In genomic region chr2:37287966-37288365, GRCh38 we compare ENCODE assay signal across 11 cellular contexts. TPM values are rescaled to one million over a fixed set of nuclear protein-coding genes. Genes with fewer than 3 reads are reported as not detected.
DNase-seq lines count a peak whose midpoint lies in the region; TF ChIP-seq lines count a peak whose summit lies in the region.
"Had no signal": no experiment of that assay in that cellular context is flagged by ENCODE, and none has a peak within 500 bp of the region (broad histone marks: within the 10 kb centered on the region; RNA-seq: fewer than 3 reads in every experiment).

No MANE protein-coding gene starts in this region.

- no peak overlapping the region for H2AFZ ChIP-seq in neural cell (ENCODE audit: low read depth, low read length)

- no peaks in the 10 kb centered on the region for H3F3A ChIP-seq in neural cell (ENCODE audit: insufficient read depth, low read length, poor library complexity, severe bottlenecking)

- H3K36me3 Mint-ChIP-seq in activated CD4-positive, alpha-beta memory T cell treated with anti-CD3 and anti-CD28 coated beads, Interleukin-2, amount 10 ng/mL, durations not matched to agents 7 days and 5 days (ENCODE audit: low read depth): peaks cover 4% of the 10 kb centered on the region

- TF ChIP-seq CTCF in neural cell (IDR thresholded peaks at IDR 0.05; ENCODE audit: poor library complexity, severe bottlenecking) (peak; percentile 43), dorsolateral prefrontal cortex (IDR thresholded peaks at IDR 0.05 in 54 of 56, conservative IDR thresholded peaks at IDR 0.05 in 2 of 56; ENCODE audit: low read depth in 1 of 56, partially characterized antibody in 56 of 56) (peak in 2 of 56 donors; percentile 9 to 13)

- no peak overlapping the region for H3K27ac Mint-ChIP-seq in activated CD4-positive, alpha-beta memory T cell treated with anti-CD3 and anti-CD28 coated beads, Interleukin-2, amount 10 ng/mL, durations not matched to agents 7 days and 5 days

- peak; percentile 17 for DNase-seq in NCI-H748 (lab: John Stamatoyannopoulos, UW; ENCODE audit: unreplicated experiment)
- no peak for DNase-seq in NCI-H748 treated with DMSO at 0.1 percent for 48 hours (lab: John Stamatoyannopoulos, UW)
- peak; percentile 18 for DNase-seq in activated CD4-positive, alpha-beta memory T cell treated with anti-CD3 and anti-CD28 coated beads, Interleukin-2, amount 10 ng/mL, durations not matched to agents 7 days and 5 days
- DNase-seq in C1 segment of cervical spinal cord (lab: John Stamatoyannopoulos, UW): no peak
- no peak for DNase-seq in effector CD4-positive, alpha-beta T cell
- DNase-seq in dorsolateral prefrontal cortex: no peak
- DNase-seq: brain microvascular endothelial cell, tibial artery had no signal

- H3K4me3 Mint-ChIP-seq in activated CD4-positive, alpha-beta memory T cell treated with anti-CD3 and anti-CD28 coated beads, Interleukin-2, amount 10 ng/mL, durations not matched to agents 7 days and 5 days: no peak overlapping the region
- H3K4me3 Mint-ChIP-seq: CD4-positive, alpha-beta memory T cell had no signal

- intact Hi-C loops in dorsolateral prefrontal cortex (cut with DNase I): no loop called here

- H3K4me3 ChIP-seq in neural cell (ENCODE audit: low read length) (no peak overlapping the region), dorsolateral prefrontal cortex (no peak overlapping the region)
- H3K4me3 ChIP-seq: tibial artery had no signal

- no peaks in the 10 kb centered on the region for H3K9me3 Mint-ChIP-seq in activated CD4-positive, alpha-beta memory T cell treated with anti-CD3 and anti-CD28 coated beads, Interleukin-2, amount 10 ng/mL, durations not matched to agents 7 days and 5 days
- H3K9me3 Mint-ChIP-seq: CD4-positive, alpha-beta memory T cell had no signal

- TF ChIP-seq EP300 in Ishikawa (IDR thresholded peaks at IDR 0.05; ENCODE audit: borderline replicate concordance) (no peak), neural cell (conservative IDR thresholded peaks at IDR 0.05; ENCODE audit: poor library complexity, severe bottlenecking) (no peak)

- H3K27me3 Mint-ChIP-seq in activated CD4-positive, alpha-beta memory T cell treated with anti-CD3 and anti-CD28 coated beads, Interleukin-2, amount 10 ng/mL, durations not matched to agents 7 days and 5 days: no peaks in the 10 kb centered on the region
- H3K27me3 Mint-ChIP-seq: CD4-positive, alpha-beta memory T cell had no signal

- H3K27me3 ChIP-seq in neural cell (ENCODE audit: insufficient read depth, low read depth, low read length) (no peaks in the 10 kb centered on the region), dorsolateral prefrontal cortex (no peaks in the 10 kb centered on the region)
- H3K27me3 ChIP-seq: brain microvascular endothelial cell, tibial artery had no signal

- H3K9me3 ChIP-seq in neural cell (ENCODE audit: low read length): no peaks in the 10 kb centered on the region
- H3K9me3 ChIP-seq: tibial artery had no signal

- H3K9me2 ChIP-seq in neural cell (ENCODE audit: insufficient read depth, low read length): no peaks in the 10 kb centered on the region

- H4K20me1 ChIP-seq in neural cell (ENCODE audit: insufficient read depth): no peaks in the 10 kb centered on the region

- no peak overlapping the region for H3K4me2 ChIP-seq in neural cell (ENCODE audit: low read length)

- H3K27ac ChIP-seq in neural cell (ENCODE audit: low read length): no peak overlapping the region
- no peak overlapping the region for H3K27ac ChIP-seq in dorsolateral prefrontal cortex
- H3K27ac ChIP-seq: brain microvascular endothelial cell, tibial artery had no signal

- POLR2A ChIA-PET in activated CD4-positive, alpha-beta memory T cell treated with anti-CD3 and anti-CD28 coated beads, Interleukin-2, amount 10 ng/mL, durations not matched to agents 7 days and 5 days (lab: Charles Lee): no interaction called here

- no peak overlapping the region for H3K9ac ChIP-seq in neural cell (ENCODE audit: low read length)

- H3K79me2 ChIP-seq in neural cell (replicated peaks; ENCODE audit: insufficient read depth, low read length): no peaks in the 10 kb centered on the region

- no peaks in the 10 kb centered on the region for H3K36me3 ChIP-seq in neural cell (ENCODE audit: insufficient read depth, low read length)

- TF ChIP-seq RAD21 in Ishikawa (IDR thresholded peaks at IDR 0.05; ENCODE audit: low read depth) (peak; percentile 46), neural cell (conservative IDR thresholded peaks at IDR 0.05) (peak; percentile 60)

- no peaks in the 10 kb centered on the region for H3K4me1 Mint-ChIP-seq in activated CD4-positive, alpha-beta memory T cell treated with anti-CD3 and anti-CD28 coated beads, Interleukin-2, amount 10 ng/mL, durations not matched to agents 7 days and 5 days
- H3K4me1 Mint-ChIP-seq: CD4-positive, alpha-beta memory T cell had no signal

- CTCF ChIA-PET in activated CD4-positive, alpha-beta memory T cell treated with anti-CD3 and anti-CD28 coated beads, Interleukin-2, amount 10 ng/mL, durations not matched to agents 7 days and 5 days (lab: Charles Lee): interaction anchor here (0.6 to 1.1 kb wide), 2 partner anchors 20 to 382 kb away, joined by 3 read pairs; no protein-coding TSS in a partner anchor

TF ChIP-seq in Ishikawa, 13 proteins besides CTCF, POLR2A, EP300 and RAD21 (continues in another document):
- TF ChIP-seq USF1 (IDR thresholded peaks at IDR 0.05) (no peak), CEBPB (IDR thresholded peaks at IDR 0.05) (no peak), CREB1 (IDR thresholded peaks at IDR 0.05; ENCODE audit: low read depth) (no peak), FOXM1 (IDR thresholded peaks at IDR 0.05; ENCODE audit: borderline replicate concordance, low read depth) (no peak)

TF ChIP-seq in neural cell, 6 proteins besides CTCF, POLR2A, EP300 and RAD21:
- TF ChIP-seq SMC3 (conservative IDR thresholded peaks at IDR 0.05; ENCODE audit: poor library complexity) (peak; percentile 55), POLR2AphosphoS5 (IDR thresholded peaks at IDR 0.05) (no peak)

RNA-seq across cellular contexts. Expression of gene PRKD3, which starts 36.7 kb away (rescaled TPM):
- 10 to 100 TPM; 19.3 to 20.6 TPM for total RNA-seq in activated CD4-positive, alpha-beta memory T cell treated with anti-CD3 and anti-CD28 coated beads, Interleukin-2, amount 10 ng/mL, durations not matched to agents 7 days and 5 days
- polyA plus RNA-seq in neural cell: 2.2 and 5.9 TPM in 2 replicates
- polyA minus RNA-seq in neural cell: 8.5 and 9.0 TPM in 2 replicates
- 10 to 100 TPM in 112 of 120 experiments, 1 to 10 TPM in 8; 7.8 to 37.9 (median 16.4) TPM for total RNA-seq in dorsolateral prefrontal cortex

RNA-seq across cellular contexts. Expression of gene QPCT, which starts 56.5 kb away (rescaled TPM):
- not detected for total RNA-seq in activated CD4-positive, alpha-beta memory T cell treated with anti-CD3 and anti-CD28 coated beads, Interleukin-2, amount 10 ng/mL, durations not matched to agents 7 days and 5 days
- polyA plus RNA-seq in neural cell: 2.3 TPM in 1 of 2 replicates, not detected in the other
- polyA minus RNA-seq in neural cell: 0.69 TPM in 1 of 2 replicates, not detected in the other
- 10 to 100 TPM in 111 of 120 experiments, 1 to 10 TPM in 9; 4.6 to 30.3 (median 17.4) TPM for total RNA-seq in dorsolateral prefrontal cortex

RNA-seq across cellular contexts. Expression of gene NDUFAF7, which starts 56.5 kb away (rescaled TPM):
- total RNA-seq in activated CD4-positive, alpha-beta memory T cell treated with anti-CD3 and anti-CD28 coated beads, Interleukin-2, amount 10 ng/mL, durations not matched to agents 7 days and 5 days: 10 to 100 TPM; 17.7 to 19.4 TPM
- 127 and 132 TPM in 2 replicates for polyA plus RNA-seq in neural cell
- polyA minus RNA-seq in neural cell: 48.0 and 61.8 TPM in 2 replicates
- 10 to 100 TPM; 18.9 to 51.7 (median 32.5) TPM for total RNA-seq in dorsolateral prefrontal cortex

RNA-seq across cellular contexts. Expression of gene CEBPZ, which starts 56.6 kb away (rescaled TPM):
- 10 to 100 TPM; 42.7 to 43.7 TPM for total RNA-seq in activated CD4-positive, alpha-beta memory T cell treated with anti-CD3 and anti-CD28 coated beads, Interleukin-2, amount 10 ng/mL, durations not matched to agents 7 days and 5 days
- polyA plus RNA-seq in neural cell: 33.8 and 39.1 TPM in 2 replicates
- polyA minus RNA-seq in neural cell: 62.1 and 72.7 TPM in 2 replicates
- total RNA-seq in dorsolateral prefrontal cortex: 10 to 100 TPM; 18.0 to 44.8 (median 29.7) TPM

Comparison
In these comparisons a context has a peak if more than half of its experiments do, and no peak if none do; other contexts are left out.
1. DNase-seq: peak in NCI-H748 (single experiment) and activated CD4-positive, alpha-beta memory T cell treated with anti-CD3 and anti-CD28 coated beads, Interleukin-2, amount 10 ng/mL, durations not matched to agents 7 days and 5 days (single experiment); none in NCI-H748 treated with DMSO at 0.1 percent for 48 hours (single experiment), C1 segment of cervical spinal cord (0 of 14), effector CD4-positive, alpha-beta T cell (single experiment) and dorsolateral prefrontal cortex (0 of 10).
2. RNA of gene QPCT, which starts 56.5 kb away (total RNA-seq): 4.6 to 30.3 TPM in dorsolateral prefrontal cortex; not detected in activated CD4-positive, alpha-beta memory T cell treated with anti-CD3 and anti-CD28 coated beads, Interleukin-2, amount 10 ng/mL, durations not matched to agents 7 days and 5 days; every median in the first group is over 4 times any median in the second.